In genomic region chr1:231329483-231329882, GRCh38 we compare ENCODE assay signal across 1 cellular context.
TF ChIP-seq lines count a peak whose summit lies in the region.

No MANE protein-coding gene starts in this region.

TF ChIP-seq in GM12878, 131 proteins besides CTCF, POLR2A, EP300 and RAD21 (continued from another document and continues in another):
- no peak for TF ChIP-seq RELB (IDR thresholded peaks at IDR 0.05; ENCODE audit: low read depth)
- no peak for TF ChIP-seq ZNF24 (IDR thresholded peaks at IDR 0.05)
- TF ChIP-seq HDAC2 (IDR thresholded peaks at IDR 0.05): no peak
- TF ChIP-seq BHLHE40 (IDR thresholded peaks at IDR 0.05; ENCODE audit: borderline replicate concordance in 1 of 2, low read depth in 2 of 2, low read length in 1 of 2): no peak
- no peak for TF ChIP-seq ATF7 (IDR thresholded peaks at IDR 0.05; ENCODE audit: low read depth)
- TF ChIP-seq NKRF (conservative IDR thresholded peaks at IDR 0.05): no peak
- no peak for TF ChIP-seq ZBED1 (IDR thresholded peaks at IDR 0.05; ENCODE audit: borderline replicate concordance)
- TF ChIP-seq FOS (IDR thresholded peaks at IDR 0.05; ENCODE audit: borderline replicate concordance, extremely low read depth, insufficient read length): no peak
- no peak for TF ChIP-seq TARDBP (IDR thresholded peaks at IDR 0.05; ENCODE audit: borderline replicate concordance)
- TF ChIP-seq YBX1 (IDR thresholded peaks at IDR 0.05): no peak
- no peak for TF ChIP-seq ZNF592 (IDR thresholded peaks at IDR 0.05)
- no peak for TF ChIP-seq ZNF274 (IDR thresholded peaks at IDR 0.05; ENCODE audit: insufficient read depth, insufficient read length)
- TF ChIP-seq RELA (IDR thresholded peaks at IDR 0.05; ENCODE audit: borderline replicate concordance, partially characterized antibody): no peak
- TF ChIP-seq SKIL (IDR thresholded peaks at IDR 0.05; ENCODE audit: low read depth, poor library complexity, severe bottlenecking): peak; percentile 23
- no peak for TF ChIP-seq ZBTB11 (CRISPR knock-in tag; IDR thresholded peaks at IDR 0.05)
- no peak for TF ChIP-seq USF1 (IDR thresholded peaks at IDR 0.05; ENCODE audit: borderline replicate concordance, extremely low read length, insufficient read depth, low read depth, low read length)
- no peak for TF ChIP-seq KDM1A (IDR thresholded peaks at IDR 0.05; ENCODE audit: borderline replicate concordance)
- TF ChIP-seq CHD1 (IDR thresholded peaks at IDR 0.05; ENCODE audit: low read depth, low read length): no peak
- TF ChIP-seq LARP7 (IDR thresholded peaks at IDR 0.05): no peak
- TF ChIP-seq JUND (IDR thresholded peaks at IDR 0.05; ENCODE audit: low read depth, low read length): no peak
- TF ChIP-seq PKNOX1 (IDR thresholded peaks at IDR 0.05): no peak
- peak; percentile 84 for TF ChIP-seq JUNB (IDR thresholded peaks at IDR 0.05)
- TF ChIP-seq FOXK2 (IDR thresholded peaks at IDR 0.05): no peak
- no peak for TF ChIP-seq HDAC6 (IDR thresholded peaks at IDR 0.05; ENCODE audit: unreplicated experiment)
- no peak for TF ChIP-seq BCL3 (IDR thresholded peaks at IDR 0.05; ENCODE audit: borderline replicate concordance, insufficient read depth, low read depth, low read length, poor library complexity, severe bottlenecking)
- no peak for TF ChIP-seq SMC3 (IDR thresholded peaks at IDR 0.05; ENCODE audit: borderline replicate concordance, low read length)
- no peak for TF ChIP-seq ZBTB33 (IDR thresholded peaks at IDR 0.05)
- TF ChIP-seq CUX1 (IDR thresholded peaks at IDR 0.05; ENCODE audit: insufficient replicate concordance, low read depth, low read length): no peak
- TF ChIP-seq PAX8 (IDR thresholded peaks at IDR 0.05): no peak
